ENCODE assay signal across 9 cellular contexts in the genomic region with DNA sequence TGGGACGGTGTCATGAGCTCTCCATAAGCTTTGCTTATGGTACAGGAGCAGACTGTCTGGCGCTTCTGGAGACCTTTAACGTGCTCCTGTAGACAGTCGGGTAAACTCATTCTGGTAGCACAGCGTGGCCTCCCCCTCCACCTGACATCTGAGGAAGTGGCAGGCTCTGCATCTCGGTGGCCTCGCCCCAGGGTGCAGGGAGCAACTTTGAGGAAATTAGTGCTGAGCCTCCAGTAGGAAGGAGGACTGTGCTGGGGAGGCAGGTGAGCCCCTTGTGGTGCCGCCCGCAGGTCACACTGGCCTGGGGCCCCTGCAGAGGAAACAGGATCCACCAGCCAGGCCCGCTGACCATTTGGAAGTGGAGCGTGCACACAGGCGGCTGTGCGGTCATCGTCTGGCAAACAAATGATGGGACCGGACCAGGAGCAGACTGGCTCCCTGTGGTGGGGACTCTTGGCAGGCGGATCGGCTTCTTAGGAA. TPM values are rescaled to one million over a fixed set of nuclear protein-coding genes. Genes with fewer than 3 reads are reported as not detected.
DNase-seq lines count a peak whose midpoint lies in the region; ATAC-seq and TF ChIP-seq lines count a peak whose summit lies in the region.
"Had no signal": no experiment of that assay in that cellular context is flagged by ENCODE, and none has a peak within 500 bp of the region (broad histone marks: within the 10 kb centered on the region; RNA-seq: fewer than 3 reads in every experiment).

No MANE protein-coding gene starts in this region.

- POLR2A ChIA-PET in Caco-2 (lab: Charles Lee), result interaction anchor here (1.0 to 1.2 kb wide), 2 partner anchors 28 to 86 kb away, joined by 3 read pairs; no protein-coding TSS in a partner anchor

- peaks cover 55% of the 10 kb centered on the region for H3K4me1 Mint-ChIP-seq in Caco-2 (ENCODE audit: low read depth, unreplicated experiment)
- peaks cover 37 to 46% of the 10 kb centered on the region in 2 donors for H3K4me1 Mint-ChIP-seq in natural killer cell treated with Interleukin-12 subunit alpha and Interleukin-12 subunit beta and Interleukin-15 and Interleukin-18, amount 100 ng/mL, for 72 hours (ENCODE audit: low read depth in 2 of 2)

- BruUV-seq in Caco-2 (replicated peaks; lab: Mats Ljungman, UMichigan), result no TSS peak

- peak overlapping the region; percentile 92 for H3K27ac Mint-ChIP-seq in Caco-2 (ENCODE audit: unreplicated experiment)
- H3K27ac Mint-ChIP-seq in natural killer cell treated with Interleukin-12 subunit alpha and Interleukin-12 subunit beta and Interleukin-15 and Interleukin-18, amount 100 ng/mL, for 72 hours, result peak overlapping the region; percentile 72 to 86

- intact Hi-C loops in Caco-2 (cut with micrococcal nuclease; ENCODE audit: unreplicated experiment), result loop anchor here (1.0 to 2.0 kb wide), 4 partner anchors 33 to 85 kb away; no protein-coding TSS in a partner anchor

- H3K4me3 ChIP-seq in Caco-2 (ENCODE audit: low read depth, low read length), result no peak overlapping the region

- peak; percentile 38 to 78 for ATAC-seq in natural killer cell treated with Interleukin-12 subunit alpha and Interleukin-12 subunit beta and Interleukin-15 and Interleukin-18, amount 100 ng/mL, for 72 hours
- no peak for ATAC-seq in GM18519 (IDR thresholded peaks at IDR 0.05; ENCODE audit: low FRiP score, unreplicated experiment)
- no peak for ATAC-seq in GM18517 (IDR thresholded peaks at IDR 0.05; ENCODE audit: unreplicated experiment)
- ATAC-seq in HG03139 (IDR thresholded peaks at IDR 0.05; ENCODE audit: unreplicated experiment), result no peak

- CTCF ChIA-PET in Caco-2 (lab: Charles Lee), result interaction anchor here (0.5 to 1.1 kb wide), 2 partner anchors 36 to 57 kb away, joined by 4 to 5 read pairs; no protein-coding TSS in a partner anchor

- H3K9me3 ChIP-seq in Caco-2, result no peaks in the 10 kb centered on the region

- peaks cover 54% of the 10 kb centered on the region for H3K36me3 Mint-ChIP-seq in Caco-2 (ENCODE audit: insufficient read depth, unreplicated experiment)
- H3K36me3 Mint-ChIP-seq in natural killer cell treated with Interleukin-12 subunit alpha and Interleukin-12 subunit beta and Interleukin-15 and Interleukin-18, amount 100 ng/mL, for 72 hours, result peaks cover 7% of the 10 kb centered on the region

- no peak for TF ChIP-seq CTCF in Caco-2 (IDR thresholded peaks at IDR 0.05; ENCODE audit: insufficient read depth in 1 of 2, low read depth in 1 of 2, low read length in 1 of 2, severe bottlenecking in 1 of 2, unreplicated experiment in 1 of 2)

- H3K4me1 ChIP-seq in Caco-2, result peaks cover 67% of the 10 kb centered on the region

- H3K27me3 ChIP-seq in Caco-2 (replicated peaks; ENCODE audit: control insufficient read depth, insufficient read depth, low read length), result no peaks in the 10 kb centered on the region
- H3K27me3 ChIP-seq: foreskin keratinocyte had no signal

- H3K9me3 Mint-ChIP-seq in Caco-2 (ENCODE audit: unreplicated experiment), result no peaks in the 10 kb centered on the region
- H3K9me3 Mint-ChIP-seq in natural killer cell treated with Interleukin-12 subunit alpha and Interleukin-12 subunit beta and Interleukin-15 and Interleukin-18, amount 100 ng/mL, for 72 hours, result no peaks in the 10 kb centered on the region

- H3K27me3 Mint-ChIP-seq in Caco-2 (ENCODE audit: insufficient read depth, unreplicated experiment), result no peaks in the 10 kb centered on the region
- no peaks in the 10 kb centered on the region for H3K27me3 Mint-ChIP-seq in natural killer cell treated with Interleukin-12 subunit alpha and Interleukin-12 subunit beta and Interleukin-15 and Interleukin-18, amount 100 ng/mL, for 72 hours

- DNase-seq in Caco-2, result peak in 1 of 2 experiments; percentile 44
- peak; percentile 29 for DNase-seq in OCI-M1 (lab: John Stamatoyannopoulos, UW)
- DNase-seq in cerebellum (ENCODE audit: low spot score), result peak; percentile 76
- DNase-seq in natural killer cell treated with Interleukin-12 subunit alpha and Interleukin-12 subunit beta and Interleukin-15 and Interleukin-18, amount 100 ng/mL, for 72 hours (ENCODE audit: low spot score), result no peak
- no peak for DNase-seq in putamen (ENCODE audit: low spot score)

- 0 out of 2 replicates have a peak, but pooled peaks cover 1% of the 10 kb centered on the region for H3K36me3 ChIP-seq in Caco-2 (ENCODE audit: control insufficient read depth, insufficient read depth, low read length)

- peak overlapping the region; percentile 67 for H3K4me3 Mint-ChIP-seq in Caco-2 (ENCODE audit: unreplicated experiment)
- H3K4me3 Mint-ChIP-seq in natural killer cell treated with Interleukin-12 subunit alpha and Interleukin-12 subunit beta and Interleukin-15 and Interleukin-18, amount 100 ng/mL, for 72 hours, result peak overlapping the region; percentile 86

RNA-seq across cellular contexts. Expression of a gene that starts 57.9 kb away (rescaled TPM):
- total RNA-seq in Caco-2 (2022) (45.0 and 47.9 TPM in 2 replicates), cerebellum (68.6 TPM)
- total RNA-seq in natural killer cell treated with Interleukin-12 subunit alpha and Interleukin-12 subunit beta and Interleukin-15 and Interleukin-18, amount 100 ng/mL, for 72 hours, result 10 to 100 TPM; 24.7 to 37.3 TPM

Comparison
In these comparisons a context has a peak if more than half of its experiments do, and no peak if none do; other contexts are left out.
1. DNase-seq: peak in OCI-M1 (single experiment) and cerebellum (single experiment); none in natural killer cell treated with Interleukin-12 subunit alpha and Interleukin-12 subunit beta and Interleukin-15 and Interleukin-18, amount 100 ng/mL, for 72 hours (single experiment) and putamen (single experiment).
2. ATAC-seq: peak in natural killer cell treated with Interleukin-12 subunit alpha and Interleukin-12 subunit beta and Interleukin-15 and Interleukin-18, amount 100 ng/mL, for 72 hours (2 of 2); none in GM18519 (single experiment), GM18517 (single experiment) and HG03139 (single experiment).